ENCODE assay signal across 5 cellular contexts in genomic region chr21:44211574-44211973, GRCh38. TPM values are rescaled to one million over a fixed set of nuclear protein-coding genes. Genes with fewer than 3 reads are reported as not detected.
"Had no signal": no experiment of that assay in that cellular context is flagged by ENCODE, and none has a peak within 500 bp of the region (broad histone marks: within the 10 kb centered on the region; RNA-seq: fewer than 3 reads in every experiment).

No MANE protein-coding gene starts in this region.

RNA-seq across cellular contexts. Expression of gene DNMT3L, which starts 50.1 kb away (rescaled TPM):
- total RNA-seq: GM23248, GM23338, H1, H4, HFFc6 had no signal
